Comparison of ENCODE assay signal across 19 cellular contexts in genomic region chr2:173221081-173221695, GRCh38.
"Had no signal": no experiment of that assay in that cellular context is flagged by ENCODE, and none has a peak within 500 bp of the region (broad histone marks: within the 10 kb centered on the region; RNA-seq: fewer than 3 reads in every experiment).

No MANE protein-coding gene starts in this region.

- FAIRE-seq: astrocyte, keratinocyte had no signal

- H3K9me3 ChIP-seq: lower lobe of right lung, tibial artery had no signal

- H3K4me3 ChIP-seq: cardiac muscle cell, lower lobe of right lung, skin epidermis, tibial artery had no signal

- H3K27me3 Mint-ChIP-seq: naive B cell; progenitor cell of endocrine pancreas; stimulated activated naive CD8-positive, alpha-beta T cell treated with anti-CD3 and anti-CD28 coated beads, Interleukin-15, amount 100 ng/mL, for 72 hours had no signal

- H3K9me3 Mint-ChIP-seq: activated T-cell treated with anti-CD3 and anti-CD28 coated beads, Interleukin-2, amount 50 U/mL, for 24 hours; activated T-helper 17 cell treated with anti-CD3 and anti-CD28 coated beads, Interleukin-2, amount 50 U/mL, for 72 hours; stimulated activated effector memory CD8-positive, alpha-beta T cell treated with anti-CD3 and anti-CD28 coated beads, Interleukin-12 subunit alpha, Interleukin-12 subunit beta, amount 100 ng/mL, for 72 hours; stimulated activated naive CD8-positive, alpha-beta T cell treated with anti-CD3 and anti-CD28 coated beads, Interleukin-15, amount 100 ng/mL, for 72 hours had no signal

- H3K4me3 Mint-ChIP-seq: activated naive CD8-positive, alpha-beta T cell; activated T-cell treated with anti-CD3 and anti-CD28 coated beads, Interleukin-2, amount 50 U/mL, for 24 hours; activated T-helper 17 cell treated with anti-CD3 and anti-CD28 coated beads, Interleukin-2, amount 50 U/mL, for 72 hours; naive B cell; stimulated activated effector memory CD8-positive, alpha-beta T cell treated with anti-CD3 and anti-CD28 coated beads, Interleukin-12 subunit alpha, Interleukin-12 subunit beta, amount 100 ng/mL, for 72 hours; stimulated activated naive CD8-positive, alpha-beta T cell treated with anti-CD3 and anti-CD28 coated beads, Interleukin-15, amount 100 ng/mL, for 72 hours had no signal

- H3K36me3 Mint-ChIP-seq: activated naive CD8-positive, alpha-beta T cell; stimulated activated effector memory CD8-positive, alpha-beta T cell treated with anti-CD3 and anti-CD28 coated beads, Interleukin-12 subunit alpha, Interleukin-12 subunit beta, amount 100 ng/mL, for 72 hours had no signal

- H3K27ac Mint-ChIP-seq: activated naive CD8-positive, alpha-beta T cell; activated T-cell treated with anti-CD3 and anti-CD28 coated beads, Interleukin-2, amount 50 U/mL, for 24 hours; activated T-helper 17 cell treated with anti-CD3 and anti-CD28 coated beads, Interleukin-2, amount 50 U/mL, for 72 hours; progenitor cell of endocrine pancreas; stimulated activated effector memory CD8-positive, alpha-beta T cell treated with anti-CD3 and anti-CD28 coated beads, Interleukin-12 subunit alpha, Interleukin-12 subunit beta, amount 100 ng/mL, for 72 hours had no signal

- H3K4me1 Mint-ChIP-seq: activated T-helper 17 cell treated with anti-CD3 and anti-CD28 coated beads, Interleukin-2, amount 50 U/mL, for 72 hours; naive B cell had no signal

- H3K27ac ChIP-seq: cardiac muscle cell, lower lobe of right lung, skin epidermis, tibial artery had no signal

- H3K36me3 ChIP-seq: lower lobe of right lung, tibial artery had no signal

- H3K27me3 ChIP-seq: cardiac muscle cell, tibial artery had no signal

- ATAC-seq: activated T-helper 17 cell treated with anti-CD3 and anti-CD28 coated beads, Interleukin-2, amount 50 U/mL, for 72 hours; left colon; lower lobe of right lung; stimulated activated effector memory CD8-positive, alpha-beta T cell treated with anti-CD3 and anti-CD28 coated beads, Interleukin-12 subunit alpha, Interleukin-12 subunit beta, amount 100 ng/mL, for 72 hours; stimulated activated naive CD8-positive, alpha-beta T cell treated with anti-CD3 and anti-CD28 coated beads, Interleukin-15, amount 100 ng/mL, for 72 hours had no signal

- DNase-seq: activated T-cell treated with anti-CD3 and anti-CD28 coated beads, Interleukin-2, amount 50 U/mL, for 24 hours; cortex of kidney; foreskin fibroblast; left colon; lower lobe of right lung; mesendoderm; naive B cell; stimulated activated CD4-positive, alpha-beta T cell treated with anti-CD3 and anti-CD28 coated beads, Interleukin-1b, Interleukin-23, amount 100 ng/mL, for 48 hours; stimulated activated naive CD8-positive, alpha-beta T cell treated with anti-CD3 and anti-CD28 coated beads, Interleukin-15, amount 100 ng/mL, for 72 hours; T-helper 1 cell; tibial artery had no signal
